ENCODE assay signal across 23 cellular contexts in the genomic region with DNA sequence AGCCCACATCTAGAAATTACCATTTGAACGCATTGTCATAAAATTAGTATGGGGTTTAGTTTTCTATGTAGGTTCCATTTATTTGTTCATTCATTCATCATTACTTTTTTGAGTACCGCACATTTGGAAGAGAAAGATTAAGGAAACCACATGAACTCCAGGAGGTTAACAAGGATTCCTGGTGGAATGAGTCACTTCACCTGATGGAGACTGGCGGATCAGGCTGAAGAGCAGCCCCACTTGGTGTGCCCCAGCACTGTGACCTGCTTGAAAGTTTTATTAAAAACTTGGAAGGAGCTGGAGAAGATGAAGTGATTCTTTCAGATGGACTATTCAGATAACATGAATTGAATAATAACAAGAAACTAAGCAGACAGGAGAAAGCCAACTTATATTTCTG.
DNase-seq lines count a peak whose midpoint lies in the region; ATAC-seq, FAIRE-seq and TF ChIP-seq lines count a peak whose summit lies in the region.
"Had no signal": no experiment of that assay in that cellular context is flagged by ENCODE, and none has a peak within 500 bp of the region (broad histone marks: within the 10 kb centered on the region; RNA-seq: fewer than 3 reads in every experiment).

No MANE protein-coding gene starts in this region.

- no peaks in the 10 kb centered on the region for H4K20me1 ChIP-seq in GM23248 (ENCODE audit: insufficient read depth)

- H3K4me1 ChIP-seq in GM23248 (ENCODE audit: insufficient read depth): peaks cover 30% of the 10 kb centered on the region
- H3K4me1 ChIP-seq: spleen, uterus had no signal

- H3K79me2 ChIP-seq in GM23248 (ENCODE audit: insufficient read depth): no peaks in the 10 kb centered on the region
- H3K79me2 ChIP-seq: hepatocyte had no signal

- no peak overlapping the region for H3K9ac ChIP-seq in GM23248

- H3K4me3 ChIP-seq in GM23248: no peak overlapping the region
- no peak overlapping the region for H3K4me3 ChIP-seq in epithelial cell of esophagus (ENCODE audit: low read length)
- H3K4me3 ChIP-seq in H7 (ENCODE audit: insufficient read depth, low read depth, low read length): no peak overlapping the region
- H3K4me3 ChIP-seq: hepatocyte, spleen, uterus had no signal

- in situ Hi-C loops in GM23248 (cut with MboI): no loop called here

- ATAC-seq in HG02610 (IDR thresholded peaks at IDR 0.05; ENCODE audit: unreplicated experiment): no peak
- ATAC-seq: T-helper 17 cell had no signal

- peak overlapping the region; percentile 3 for H3K4me2 ChIP-seq in GM23248 (ENCODE audit: unreplicated experiment)
- H3K4me2 ChIP-seq: hepatocyte had no signal

- TF ChIP-seq CTCF in epithelial cell of esophagus (IDR thresholded peaks at IDR 0.05; ENCODE audit: insufficient read depth, low read depth, low read length, missing control alignments): no peak

- no peaks in the 10 kb centered on the region for H3K9me2 ChIP-seq in GM23248 (ENCODE audit: insufficient read depth)

- H3F3A ChIP-seq in GM23248 (ENCODE audit: insufficient read depth): peaks cover 28% of the 10 kb centered on the region

- DNase-seq in GM23248 (peak; percentile 10), RCC 7860 (ENCODE audit: low spot score) (peak; percentile 63), epithelial cell of esophagus (ENCODE audit: low read depth) (peak; percentile 59), non-pigmented ciliary epithelial cell (ENCODE audit: low read depth) (peak; percentile 55), erythroblast (lab: John Stamatoyannopoulos, UW) (no peak), H7 (no peak), KG1 (lab: John Stamatoyannopoulos, UW) (no peak)
- DNase-seq: activated CD4-positive, alpha-beta T cell treated with anti-CD3 and anti-CD28 coated beads, Interleukin-2, amount 50 U/mL, for 1 hour; activated naive CD4-positive, alpha-beta T cell; activated T-cell treated with anti-CD3 and anti-CD28 coated beads for 4 hours; anterior cingulate cortex; CD4-positive, CD25-positive, alpha-beta regulatory T cell; cortex of kidney; kidney; NCI-H1417 treated with DMSO at 0.1 percent for 48 hours; NCI-H526 treated with DMSO at 0.1 percent for 48 hours; spleen; stimulated activated CD8-positive, alpha-beta memory T cell treated with anti-CD3 and anti-CD28 coated beads, Interleukin-4, amount 100 ng/mL, for 48 hours; substantia nigra; T-helper 17 cell; uterus had no signal

- H3K27me3 ChIP-seq in GM23248 (replicated peaks; ENCODE audit: insufficient read depth) (no peaks in the 10 kb centered on the region), H7 (ENCODE audit: control insufficient read depth, insufficient read depth, low read length) (no peaks in the 10 kb centered on the region)
- H3K27me3 ChIP-seq: hepatocyte, spleen, uterus had no signal

- peak; percentile 94 for FAIRE-seq in RCC 7860 (lab: Jason Lieb, UNC)
- FAIRE-seq: kidney had no signal

- no peak overlapping the region for H2AFZ ChIP-seq in GM23248
- H2AFZ ChIP-seq: hepatocyte had no signal

- H3K36me3 ChIP-seq in GM23248 (ENCODE audit: low read depth): no peaks in the 10 kb centered on the region
- H3K36me3 ChIP-seq in H7 (replicated peaks; ENCODE audit: control insufficient read depth, insufficient read depth, low read length): no peaks in the 10 kb centered on the region
- H3K36me3 ChIP-seq: spleen, uterus had no signal

- no peak for TF ChIP-seq POLR2A in erythroblast (IDR thresholded peaks at IDR 0.05; ENCODE audit: low read length)

- WGBS in GM23248 (ENCODE audit: low coverage in 1 of 2, low lambda C conversion rate in 2 of 2, missing lambda C conversion rate in 2 of 2), 2 experiments: 79 to 81% methylated on average over 3 of the region's 3 CpGs

- no peak overlapping the region for H3K27ac ChIP-seq in GM23248
- H3K27ac ChIP-seq: hepatocyte, spleen, uterus had no signal

- no peaks in the 10 kb centered on the region for H3K9me3 ChIP-seq in GM23248 (ENCODE audit: low read depth)
- H3K9me3 ChIP-seq: uterus had no signal

Comparison
In these comparisons a context has a peak if more than half of its experiments do, and no peak if none do; other contexts are left out.
1. DNase-seq: peak in GM23248 (single experiment), RCC 7860 (single experiment), epithelial cell of esophagus (single experiment) and non-pigmented ciliary epithelial cell (single experiment); none in erythroblast (0 of 2), H7 (single experiment) and KG1 (single experiment).